8 cellular contexts compared by ENCODE assay signal in genomic region chr6:141418076-141418475, GRCh38.
"Had no signal": no experiment of that assay in that cellular context is flagged by ENCODE, and none has a peak within 500 bp of the region (broad histone marks: within the 10 kb centered on the region; RNA-seq: fewer than 3 reads in every experiment).

No MANE protein-coding gene starts in this region.

- ATAC-seq: GM12878 had no signal

- DNase-seq: GDM1, GF-D8 had no signal

- H3K4me3 ChIP-seq: GM12878 had no signal

- FAIRE-seq: G401.6, GM12878, GM12891, GM12892, GM18507, GM19239 had no signal
